Comparison of ENCODE assay signal across 15 cellular contexts in genomic region chr14:71680733-71681387, GRCh38.
"Had no signal": no experiment of that assay in that cellular context is flagged by ENCODE, and none has a peak within 500 bp of the region (broad histone marks: within the 10 kb centered on the region; RNA-seq: fewer than 3 reads in every experiment).

No MANE protein-coding gene starts in this region.

- DNase-seq: activated CD4-positive, alpha-beta T cell treated with anti-CD3 and anti-CD28 coated beads, Interleukin-2, amount 10 ng/mL, durations not matched to agents 7 days and 5 days; activated CD8-positive, alpha-beta T cell treated with anti-CD3 and anti-CD28 coated beads, Interleukin-2, amount 10 ng/mL, durations not matched to agents 7 days and 5 days; activated naive CD4-positive, alpha-beta T cell treated with Interleukin-2 at 50 U/mL for 16 hours; activated naive CD8-positive, alpha-beta T cell treated with anti-CD3 and anti-CD28 coated beads, Interleukin-2, amount 10 ng/mL, durations not matched to agents 7 days and 5 days; activated T-cell treated with anti-CD3 and anti-CD28 coated beads, Interleukin-2, amount 50 U/mL, for 24 hours; amygdala; effector memory CD4-positive, alpha-beta T cell; foreskin fibroblast; hippocampal formation; occipital lobe; stimulated activated CD8-positive, alpha-beta memory T cell treated with anti-CD3 and anti-CD28 coated beads, Interleukin-4, amount 100 ng/mL, for 48 hours; stimulated activated naive CD4-positive, alpha-beta T cell treated with Interleukin-2 at 50 U/mL for 16 hours; thyroid gland had no signal

- H3K4me1 ChIP-seq: thyroid gland had no signal

- H3K9me3 ChIP-seq: thyroid gland had no signal

- H3K4me3 ChIP-seq: cardiac muscle cell, lung, thyroid gland had no signal

- H3K27me3 ChIP-seq: cardiac muscle cell, thyroid gland had no signal

- H3K36me3 ChIP-seq: cardiac muscle cell had no signal

- H3K27ac ChIP-seq: cardiac muscle cell, thyroid gland had no signal
